In the genomic region with DNA sequence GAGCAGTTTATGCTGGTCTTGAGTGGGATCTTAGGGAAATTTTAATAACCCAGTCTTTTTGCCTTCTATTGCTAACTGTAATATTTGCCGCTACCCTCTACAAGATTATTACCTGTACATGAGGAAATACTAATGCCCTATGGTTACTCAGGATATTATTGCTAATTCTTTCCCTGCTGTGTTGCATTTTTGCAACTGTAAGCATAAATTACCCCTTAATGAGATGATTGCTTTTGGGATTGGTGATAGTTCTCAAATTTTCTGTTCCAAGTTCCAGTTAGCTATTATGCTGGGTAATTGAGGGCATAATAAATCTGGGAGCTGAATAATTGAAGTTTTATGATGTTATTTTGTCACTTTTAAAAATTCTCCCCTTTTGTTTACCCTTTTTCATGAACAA, we compare ENCODE assay signal across 1 cellular context.
TF ChIP-seq lines count a peak whose summit lies in the region.

No MANE protein-coding gene starts in this region.

TF ChIP-seq in SK-N-SH, 30 proteins besides CTCF, POLR2A, EP300 and RAD21:
- TF ChIP-seq, protein P1, sequence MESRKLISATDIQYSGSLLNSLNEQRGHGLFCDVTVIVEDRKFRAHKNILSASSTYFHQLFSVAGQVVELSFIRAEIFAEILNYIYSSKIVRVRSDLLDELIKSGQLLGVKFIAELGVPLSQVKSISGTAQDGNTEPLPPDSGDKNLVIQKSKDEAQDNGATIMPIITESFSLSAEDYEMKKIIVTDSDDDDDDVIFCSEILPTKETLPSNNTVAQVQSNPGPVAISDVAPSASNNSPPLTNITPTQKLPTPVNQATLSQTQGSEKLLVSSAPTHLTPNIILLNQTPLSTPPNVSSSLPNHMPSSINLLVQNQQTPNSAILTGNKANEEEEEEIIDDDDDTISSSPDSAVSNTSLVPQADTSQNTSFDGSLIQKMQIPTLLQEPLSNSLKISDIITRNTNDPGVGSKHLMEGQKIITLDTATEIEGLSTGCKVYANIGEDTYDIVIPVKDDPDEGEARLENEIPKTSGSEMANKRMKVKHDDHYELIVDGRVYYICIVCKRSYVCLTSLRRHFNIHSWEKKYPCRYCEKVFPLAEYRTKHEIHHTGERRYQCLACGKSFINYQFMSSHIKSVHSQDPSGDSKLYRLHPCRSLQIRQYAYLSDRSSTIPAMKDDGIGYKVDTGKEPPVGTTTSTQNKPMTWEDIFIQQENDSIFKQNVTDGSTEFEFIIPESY (IDR thresholded peaks at IDR 0.05; ENCODE audit: borderline replicate concordance, low read depth), result no peak
- TF ChIP-seq, protein P2, sequence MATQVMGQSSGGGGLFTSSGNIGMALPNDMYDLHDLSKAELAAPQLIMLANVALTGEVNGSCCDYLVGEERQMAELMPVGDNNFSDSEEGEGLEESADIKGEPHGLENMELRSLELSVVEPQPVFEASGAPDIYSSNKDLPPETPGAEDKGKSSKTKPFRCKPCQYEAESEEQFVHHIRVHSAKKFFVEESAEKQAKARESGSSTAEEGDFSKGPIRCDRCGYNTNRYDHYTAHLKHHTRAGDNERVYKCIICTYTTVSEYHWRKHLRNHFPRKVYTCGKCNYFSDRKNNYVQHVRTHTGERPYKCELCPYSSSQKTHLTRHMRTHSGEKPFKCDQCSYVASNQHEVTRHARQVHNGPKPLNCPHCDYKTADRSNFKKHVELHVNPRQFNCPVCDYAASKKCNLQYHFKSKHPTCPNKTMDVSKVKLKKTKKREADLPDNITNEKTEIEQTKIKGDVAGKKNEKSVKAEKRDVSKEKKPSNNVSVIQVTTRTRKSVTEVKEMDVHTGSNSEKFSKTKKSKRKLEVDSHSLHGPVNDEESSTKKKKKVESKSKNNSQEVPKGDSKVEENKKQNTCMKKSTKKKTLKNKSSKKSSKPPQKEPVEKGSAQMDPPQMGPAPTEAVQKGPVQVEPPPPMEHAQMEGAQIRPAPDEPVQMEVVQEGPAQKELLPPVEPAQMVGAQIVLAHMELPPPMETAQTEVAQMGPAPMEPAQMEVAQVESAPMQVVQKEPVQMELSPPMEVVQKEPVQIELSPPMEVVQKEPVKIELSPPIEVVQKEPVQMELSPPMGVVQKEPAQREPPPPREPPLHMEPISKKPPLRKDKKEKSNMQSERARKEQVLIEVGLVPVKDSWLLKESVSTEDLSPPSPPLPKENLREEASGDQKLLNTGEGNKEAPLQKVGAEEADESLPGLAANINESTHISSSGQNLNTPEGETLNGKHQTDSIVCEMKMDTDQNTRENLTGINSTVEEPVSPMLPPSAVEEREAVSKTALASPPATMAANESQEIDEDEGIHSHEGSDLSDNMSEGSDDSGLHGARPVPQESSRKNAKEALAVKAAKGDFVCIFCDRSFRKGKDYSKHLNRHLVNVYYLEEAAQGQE (IDR thresholded peaks at IDR 0.05; ENCODE audit: low read depth, low read length), result no peak
- no peak for TF ChIP-seq TAF1 (IDR thresholded peaks at IDR 0.05; ENCODE audit: borderline replicate concordance, low read depth, low read length)
- TF ChIP-seq TEAD4 (IDR thresholded peaks at IDR 0.05; ENCODE audit: borderline replicate concordance, insufficient read depth), result no peak
- no peak for TF ChIP-seq YY1 (IDR thresholded peaks at IDR 0.05; ENCODE audit: low read depth)
- no peak for TF ChIP-seq FOXM1 (IDR thresholded peaks at IDR 0.05; ENCODE audit: low read depth)
- TF ChIP-seq, protein P3, sequence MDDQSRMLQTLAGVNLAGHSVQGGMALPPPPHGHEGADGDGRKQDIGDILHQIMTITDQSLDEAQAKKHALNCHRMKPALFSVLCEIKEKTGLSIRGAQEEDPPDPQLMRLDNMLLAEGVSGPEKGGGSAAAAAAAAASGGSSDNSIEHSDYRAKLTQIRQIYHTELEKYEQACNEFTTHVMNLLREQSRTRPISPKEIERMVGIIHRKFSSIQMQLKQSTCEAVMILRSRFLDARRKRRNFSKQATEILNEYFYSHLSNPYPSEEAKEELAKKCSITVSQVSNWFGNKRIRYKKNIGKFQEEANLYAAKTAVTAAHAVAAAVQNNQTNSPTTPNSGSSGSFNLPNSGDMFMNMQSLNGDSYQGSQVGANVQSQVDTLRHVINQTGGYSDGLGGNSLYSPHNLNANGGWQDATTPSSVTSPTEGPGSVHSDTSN (IDR thresholded peaks at IDR 0.05), result no peak
- no peak for TF ChIP-seq RFX5 (IDR thresholded peaks at IDR 0.05; ENCODE audit: low read length)
- no peak for TF ChIP-seq EZH2phosphoT487 (IDR thresholded peaks at IDR 0.05; ENCODE audit: borderline replicate concordance, low read depth)
